17 cellular contexts compared by ENCODE assay signal in genomic region chr21:16539041-16539440, GRCh38.
DNase-seq lines count a peak whose midpoint lies in the region; ATAC-seq and TF ChIP-seq lines count a peak whose summit lies in the region.
"Had no signal": no experiment of that assay in that cellular context is flagged by ENCODE, and none has a peak within 500 bp of the region (broad histone marks: within the 10 kb centered on the region; RNA-seq: fewer than 3 reads in every experiment).

No MANE protein-coding gene starts in this region.

- intact Hi-C loops in activated CD4-positive, alpha-beta T cell treated with anti-CD3 and anti-CD28 coated beads for 36 hours (cut with DNase I, micrococcal nuclease) = no loop called here

- H3K36me3 ChIP-seq in SK-N-SH (replicated peaks in 1 of 2; ENCODE audit: control insufficient read depth in 1 of 2, insufficient read depth in 2 of 2, low read length in 1 of 2) = peaks cover 0 to 4% of the 10 kb centered on the region in 2 experiments
- H3K36me3 ChIP-seq in suprapubic skin = no peaks in the 10 kb centered on the region
- H3K36me3 ChIP-seq: BLaER1 treated with 17β-estradiol and CSF1 and Interleukin-3, amounts not matched to agents 10 nM and 100 nM had no signal

- H3K27ac Mint-ChIP-seq in activated CD4-positive, alpha-beta T cell treated with anti-CD3 and anti-CD28 coated beads for 36 hours = no peak overlapping the region

- POLR2A ChIA-PET in SK-N-SH (lab: Yijun Ruan, JAX) = no interaction called here
- POLR2A ChIA-PET in activated CD4-positive, alpha-beta T cell treated with anti-CD3 and anti-CD28 coated beads for 36 hours (lab: Charles Lee) = no interaction called here

- no peaks in the 10 kb centered on the region for H3F3A ChIP-seq in SK-N-SH (replicated peaks; ENCODE audit: insufficient read depth)

- no peaks in the 10 kb centered on the region for H3K9me3 Mint-ChIP-seq in activated CD4-positive, alpha-beta T cell treated with anti-CD3 and anti-CD28 coated beads for 36 hours (ENCODE audit: low read depth)

- H3K36me3 Mint-ChIP-seq in activated CD4-positive, alpha-beta T cell treated with anti-CD3 and anti-CD28 coated beads for 36 hours (ENCODE audit: low read depth) = no peaks in the 10 kb centered on the region

- H3K9me2 ChIP-seq in SK-N-SH = no peaks in the 10 kb centered on the region

- H3K9me3 ChIP-seq in SK-N-SH = no peaks in the 10 kb centered on the region
- no peaks in the 10 kb centered on the region for H3K9me3 ChIP-seq in suprapubic skin
- H3K9me3 ChIP-seq: BLaER1 treated with 17β-estradiol and CSF1 and Interleukin-3, amounts not matched to agents 10 nM and 100 nM had no signal

- no peak for TF ChIP-seq RAD21 in SK-N-SH (IDR thresholded peaks at IDR 0.05; ENCODE audit: low read length)

- TF ChIP-seq POLR2A in suprapubic skin (IDR thresholded peaks at IDR 0.05) = no peak

- H3K4me1 ChIP-seq in SK-N-SH (ENCODE audit: control insufficient read depth in 1 of 2, insufficient read depth in 2 of 2, low read depth in 1 of 2, low read length in 1 of 2) (peaks cover 5 to 8% of the 10 kb centered on the region in 2 experiments; a peak in 3 of 4 replicates), suprapubic skin (peaks cover 13% of the 10 kb centered on the region)
- H3K4me1 ChIP-seq: BLaER1 treated with 17β-estradiol and CSF1 and Interleukin-3, amounts not matched to agents 10 nM and 100 nM had no signal

- H3K4me3 ChIP-seq in SK-N-SH (ENCODE audit: low read depth in 2 of 2, low read length in 1 of 2) (no peak overlapping the region), astrocyte of the cerebellum (ENCODE audit: low read depth, low read length) (peak overlapping the region; percentile 33), fibroblast of pulmonary artery (replicated peaks; ENCODE audit: low read depth, low read length) (peak overlapping the region; percentile 66), suprapubic skin (peak overlapping the region; percentile 54)
- H3K4me3 ChIP-seq: BLaER1 treated with 17β-estradiol and CSF1 and Interleukin-3, amounts not matched to agents 10 nM and 100 nM had no signal

- no peak for TF ChIP-seq CTCF in SK-N-SH (IDR thresholded peaks at IDR 0.05)
- TF ChIP-seq CTCF in astrocyte of the cerebellum (IDR thresholded peaks at IDR 0.05; ENCODE audit: low read depth, low read length, missing control alignments) = no peak
- TF ChIP-seq CTCF in fibroblast of pulmonary artery (IDR thresholded peaks at IDR 0.05; ENCODE audit: low read length, missing control alignments) = no peak
- no peak for TF ChIP-seq CTCF in suprapubic skin (IDR thresholded peaks at IDR 0.05)

- no peak for ATAC-seq in SK-N-SH treated with all-trans-retinoic acid at 6 μM for 48 hours
- no peak for ATAC-seq in activated CD4-positive, alpha-beta T cell treated with anti-CD3 and anti-CD28 coated beads for 36 hours

- CTCF ChIA-PET in SK-N-SH (lab: Yijun Ruan, JAX) = interaction anchor here (0.6 kb wide), 1 partner anchor 293 kb away, joined by 3 read pairs; no protein-coding TSS in a partner anchor
- CTCF ChIA-PET in activated CD4-positive, alpha-beta T cell treated with anti-CD3 and anti-CD28 coated beads for 36 hours (lab: Charles Lee) = no interaction called here

- H3K9ac ChIP-seq in SK-N-SH = no peak overlapping the region
- H3K9ac ChIP-seq: BLaER1 treated with 17β-estradiol and CSF1 and Interleukin-3, amounts not matched to agents 10 nM and 100 nM had no signal

- no peak overlapping the region for H3K27ac ChIP-seq in SK-N-SH (ENCODE audit: low read depth in 2 of 2, low read length in 1 of 2)
- H3K27ac ChIP-seq in suprapubic skin = peak overlapping the region; percentile 11
- H3K27ac ChIP-seq: 22Rv1; BLaER1 treated with 17β-estradiol and CSF1 and Interleukin-3, amounts not matched to agents 10 nM and 100 nM had no signal

- in situ Hi-C loops in astrocyte of the cerebellum (cut with HindIII; ENCODE audit: low sequenced_read_pairs) = no loop called here

- H4K20me1 ChIP-seq in SK-N-SH (ENCODE audit: insufficient read depth) = no peaks in the 10 kb centered on the region
- H4K20me1 ChIP-seq: BLaER1 treated with 17β-estradiol and CSF1 and Interleukin-3, amounts not matched to agents 10 nM and 100 nM had no signal

- DNase-seq in SK-N-SH = no peak
- no peak for DNase-seq in astrocyte of the cerebellum (ENCODE audit: low read depth)
- DNase-seq in fibroblast of pulmonary artery (ENCODE audit: low read depth) = no peak
- DNase-seq in suprapubic skin (ENCODE audit: low spot score in 2 of 2) = no peak
- DNase-seq in activated CD4-positive, alpha-beta T cell treated with anti-CD3 and anti-CD28 coated beads, Interleukin-2, amount 50 U/mL, for 1 hour = no peak
- no peak for DNase-seq in activated CD4-positive, alpha-beta T cell treated with anti-CD3 and anti-CD28 coated beads for 36 hours
- DNase-seq in HuH-7.5 (ENCODE audit: low spot score) = no peak
- DNase-seq: GOT3, KG1, MM.1S, NCI-H1105, NCI-H187, NCI-H446 treated with DMSO at 0.1 percent for 48 hours, NCI-H774 had no signal

- H3K4me1 Mint-ChIP-seq in activated CD4-positive, alpha-beta T cell treated with anti-CD3 and anti-CD28 coated beads for 36 hours = no peaks in the 10 kb centered on the region

- H3K4me3 Mint-ChIP-seq in activated CD4-positive, alpha-beta T cell treated with anti-CD3 and anti-CD28 coated beads for 36 hours = no peak overlapping the region

- TF ChIP-seq EP300 in SK-N-SH (IDR thresholded peaks at IDR 0.05; ENCODE audit: borderline replicate concordance in 1 of 2, low read depth in 1 of 2, low read length in 1 of 2) (no peak), suprapubic skin (IDR thresholded peaks at IDR 0.05) (no peak)

- H3K27me3 ChIP-seq in SK-N-SH (ENCODE audit: insufficient read depth) (no peaks in the 10 kb centered on the region), suprapubic skin (no peaks in the 10 kb centered on the region)
- H3K27me3 ChIP-seq: BLaER1 treated with 17β-estradiol and CSF1 and Interleukin-3, amounts not matched to agents 10 nM and 100 nM had no signal

- 95% methylated on average over 7 of the region's 7 CpGs for WGBS in SK-N-SH (ENCODE audit: low lambda C conversion rate)
- WGBS in suprapubic skin = 80% methylated on average over 7 of the region's 7 CpGs

- H3K27me3 Mint-ChIP-seq in activated CD4-positive, alpha-beta T cell treated with anti-CD3 and anti-CD28 coated beads for 36 hours = no peaks in the 10 kb centered on the region

- 0 out of 2 replicates have a peak overlapping the region, but pooled peaks have one; percentile 14 for H2AFZ ChIP-seq in SK-N-SH (ENCODE audit: low read depth)

- H3K4me2 ChIP-seq in SK-N-SH = no peak overlapping the region
- H3K4me2 ChIP-seq: BLaER1 treated with 17β-estradiol and CSF1 and Interleukin-3, amounts not matched to agents 10 nM and 100 nM had no signal

- H3K79me2 ChIP-seq in SK-N-SH (ENCODE audit: insufficient read depth) = no peaks in the 10 kb centered on the region

TF ChIP-seq in SK-N-SH, 30 proteins besides CTCF, POLR2A, EP300 and RAD21 (continues in another document):
- TF ChIP-seq NFIC (IDR thresholded peaks at IDR 0.05; ENCODE audit: borderline replicate concordance) (no peak), MEF2A (IDR thresholded peaks at IDR 0.05; ENCODE audit: borderline replicate concordance, low read depth) (no peak), FOXM1 (IDR thresholded peaks at IDR 0.05; ENCODE audit: low read depth) (no peak), TAF1 (IDR thresholded peaks at IDR 0.05; ENCODE audit: borderline replicate concordance, low read depth, low read length) (no peak), CHD2 (IDR thresholded peaks at IDR 0.05; ENCODE audit: low read length, partially characterized antibody) (no peak), SIN3A (IDR thresholded peaks at IDR 0.05; ENCODE audit: borderline replicate concordance, low read depth, low read length) (no peak), SMC3 (IDR thresholded peaks at IDR 0.05; ENCODE audit: low read depth, low read length) (no peak), MXI1 (IDR thresholded peaks at IDR 0.05; ENCODE audit: low read depth, low read length) (no peak), YY1 (IDR thresholded peaks at IDR 0.05; ENCODE audit: low read depth) (no peak), GATA2 (CRISPR knock-in tag; IDR thresholded peaks at IDR 0.05) (no peak), TEAD4 (IDR thresholded peaks at IDR 0.05; ENCODE audit: borderline replicate concordance, insufficient read depth) (no peak), POLR2AphosphoS5 (IDR thresholded peaks at IDR 0.05; ENCODE audit: low read depth, low read length) (no peak)

TF ChIP-seq in SK-N-SH treated with all-trans-retinoic acid at 6 μM for 48 hours, 23 proteins besides CTCF, POLR2A, EP300 and RAD21:
- TF ChIP-seq PPARA (CRISPR knock-in tag; IDR thresholded peaks at IDR 0.05; ENCODE audit: borderline replicate concordance) (no peak), BACH2 (CRISPR knock-in tag; IDR thresholded peaks at IDR 0.05; ENCODE audit: borderline replicate concordance) (no peak), ZFP30 (CRISPR knock-in tag; IDR thresholded peaks at IDR 0.05) (no peak), ZC3H10 (CRISPR knock-in tag; IDR thresholded peaks at IDR 0.05) (no peak), CREB5 (CRISPR knock-in tag; IDR thresholded peaks at IDR 0.05; ENCODE audit: low read depth) (no peak), TOX (CRISPR knock-in tag; IDR thresholded peaks at IDR 0.05; ENCODE audit: borderline replicate concordance) (no peak)

Comparison
In these comparisons a context has a peak if more than half of its experiments do, and no peak if none do; other contexts are left out.
1. H3K4me3 ChIP-seq: peak in astrocyte of the cerebellum (single experiment), fibroblast of pulmonary artery (single experiment) and suprapubic skin (single experiment); none in SK-N-SH (0 of 2).